In the genomic region with DNA sequence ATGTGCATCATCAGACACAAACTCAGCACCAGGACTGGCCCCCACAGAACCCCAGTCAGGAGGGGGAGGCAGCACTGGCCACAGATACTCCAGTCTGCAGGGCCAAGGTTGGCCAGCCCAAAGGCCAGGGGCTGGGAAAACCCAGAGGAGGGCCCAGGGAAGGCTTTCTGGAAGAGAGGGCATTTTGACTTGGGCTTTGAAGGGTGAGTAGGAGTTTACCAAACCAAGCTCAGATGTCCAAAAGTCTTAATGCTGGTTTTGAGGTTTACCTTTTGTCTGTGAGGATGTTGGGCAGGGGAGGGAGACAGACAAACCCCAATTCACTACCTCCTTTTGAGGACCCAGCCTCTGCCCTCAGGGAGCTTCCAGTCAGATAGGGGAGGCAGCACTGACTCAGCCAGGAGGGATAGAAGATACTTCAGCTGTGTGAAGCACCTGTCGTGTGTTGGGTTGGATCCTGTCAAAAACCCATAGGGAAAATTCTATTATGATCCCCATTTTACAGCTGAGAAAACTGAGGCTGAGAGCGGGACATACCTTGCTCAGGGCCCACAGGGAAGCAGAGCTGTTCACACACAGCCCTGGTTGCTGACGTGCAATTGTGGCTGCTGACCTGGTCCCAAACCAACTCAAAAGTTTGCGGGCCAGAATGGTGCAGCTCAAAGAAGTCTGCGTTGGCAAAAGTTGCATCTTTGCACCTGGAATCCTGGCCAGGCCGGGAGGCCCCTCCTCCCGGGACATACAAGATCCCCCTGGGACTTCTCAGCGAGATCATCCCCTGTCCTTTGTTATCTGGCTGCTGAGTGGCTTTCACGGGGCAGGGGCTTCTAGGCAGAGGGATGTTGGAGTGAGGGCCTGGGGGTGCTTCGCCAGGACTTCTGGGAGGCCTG, we compare ENCODE assay signal across 4 cellular contexts.
TF ChIP-seq lines count a peak whose summit lies in the region.

No MANE protein-coding gene starts in this region.

TF ChIP-seq in SK-N-SH treated with all-trans-retinoic acid at 6 μM for 48 hours, 23 proteins besides CTCF, POLR2A, EP300 and RAD21:
- TF ChIP-seq, protein P1, sequence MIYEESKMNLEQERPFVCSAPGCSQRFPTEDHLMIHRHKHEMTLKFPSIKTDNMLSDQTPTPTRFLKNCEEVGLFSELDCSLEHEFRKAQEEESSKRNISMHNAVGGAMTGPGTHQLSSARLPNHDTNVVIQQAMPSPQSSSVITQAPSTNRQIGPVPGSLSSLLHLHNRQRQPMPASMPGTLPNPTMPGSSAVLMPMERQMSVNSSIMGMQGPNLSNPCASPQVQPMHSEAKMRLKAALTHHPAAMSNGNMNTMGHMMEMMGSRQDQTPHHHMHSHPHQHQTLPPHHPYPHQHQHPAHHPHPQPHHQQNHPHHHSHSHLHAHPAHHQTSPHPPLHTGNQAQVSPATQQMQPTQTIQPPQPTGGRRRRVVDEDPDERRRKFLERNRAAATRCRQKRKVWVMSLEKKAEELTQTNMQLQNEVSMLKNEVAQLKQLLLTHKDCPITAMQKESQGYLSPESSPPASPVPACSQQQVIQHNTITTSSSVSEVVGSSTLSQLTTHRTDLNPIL (CRISPR knock-in tag; IDR thresholded peaks at IDR 0.05; ENCODE audit: low read depth): no peak
- TF ChIP-seq ZFP3 (CRISPR knock-in tag; IDR thresholded peaks at IDR 0.05): peak; percentile 100
TF ChIP-seq in SK-N-SH treated with all-trans-retinoic acid at 6 μM for 48 hours: peak in this region for 1.

TF ChIP-seq in SK-N-SH, 30 proteins besides CTCF, POLR2A, EP300 and RAD21:
- TF ChIP-seq TCF12 (IDR thresholded peaks at IDR 0.05) (no peak), JUND (IDR thresholded peaks at IDR 0.05) (no peak), GABPA (IDR thresholded peaks at IDR 0.05; ENCODE audit: low read depth) (no peak), GATA2 (CRISPR knock-in tag; IDR thresholded peaks at IDR 0.05) (no peak), MEF2A (IDR thresholded peaks at IDR 0.05; ENCODE audit: borderline replicate concordance, low read depth) (no peak), RCOR1 (IDR thresholded peaks at IDR 0.05; ENCODE audit: low read length) (no peak), FOSL2 (IDR thresholded peaks at IDR 0.05; ENCODE audit: borderline replicate concordance, low read depth) (no peak), NFIC (IDR thresholded peaks at IDR 0.05; ENCODE audit: borderline replicate concordance) (no peak), MXI1 (IDR thresholded peaks at IDR 0.05; ENCODE audit: low read depth, low read length) (no peak), EZH2phosphoT487 (IDR thresholded peaks at IDR 0.05; ENCODE audit: borderline replicate concordance, low read depth) (no peak), NRF1 (IDR thresholded peaks at IDR 0.05; ENCODE audit: low read depth, low read length) (no peak), TAF1 (IDR thresholded peaks at IDR 0.05; ENCODE audit: borderline replicate concordance, low read depth, low read length) (no peak)
- TF ChIP-seq, protein P2, sequence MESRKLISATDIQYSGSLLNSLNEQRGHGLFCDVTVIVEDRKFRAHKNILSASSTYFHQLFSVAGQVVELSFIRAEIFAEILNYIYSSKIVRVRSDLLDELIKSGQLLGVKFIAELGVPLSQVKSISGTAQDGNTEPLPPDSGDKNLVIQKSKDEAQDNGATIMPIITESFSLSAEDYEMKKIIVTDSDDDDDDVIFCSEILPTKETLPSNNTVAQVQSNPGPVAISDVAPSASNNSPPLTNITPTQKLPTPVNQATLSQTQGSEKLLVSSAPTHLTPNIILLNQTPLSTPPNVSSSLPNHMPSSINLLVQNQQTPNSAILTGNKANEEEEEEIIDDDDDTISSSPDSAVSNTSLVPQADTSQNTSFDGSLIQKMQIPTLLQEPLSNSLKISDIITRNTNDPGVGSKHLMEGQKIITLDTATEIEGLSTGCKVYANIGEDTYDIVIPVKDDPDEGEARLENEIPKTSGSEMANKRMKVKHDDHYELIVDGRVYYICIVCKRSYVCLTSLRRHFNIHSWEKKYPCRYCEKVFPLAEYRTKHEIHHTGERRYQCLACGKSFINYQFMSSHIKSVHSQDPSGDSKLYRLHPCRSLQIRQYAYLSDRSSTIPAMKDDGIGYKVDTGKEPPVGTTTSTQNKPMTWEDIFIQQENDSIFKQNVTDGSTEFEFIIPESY (IDR thresholded peaks at IDR 0.05; ENCODE audit: borderline replicate concordance, low read depth): no peak
- TF ChIP-seq, protein P3, sequence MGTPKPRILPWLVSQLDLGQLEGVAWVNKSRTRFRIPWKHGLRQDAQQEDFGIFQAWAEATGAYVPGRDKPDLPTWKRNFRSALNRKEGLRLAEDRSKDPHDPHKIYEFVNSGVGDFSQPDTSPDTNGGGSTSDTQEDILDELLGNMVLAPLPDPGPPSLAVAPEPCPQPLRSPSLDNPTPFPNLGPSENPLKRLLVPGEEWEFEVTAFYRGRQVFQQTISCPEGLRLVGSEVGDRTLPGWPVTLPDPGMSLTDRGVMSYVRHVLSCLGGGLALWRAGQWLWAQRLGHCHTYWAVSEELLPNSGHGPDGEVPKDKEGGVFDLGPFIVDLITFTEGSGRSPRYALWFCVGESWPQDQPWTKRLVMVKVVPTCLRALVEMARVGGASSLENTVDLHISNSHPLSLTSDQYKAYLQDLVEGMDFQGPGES (IDR thresholded peaks at IDR 0.05; ENCODE audit: low read depth, low read length): no peak
- TF ChIP-seq, protein P4, sequence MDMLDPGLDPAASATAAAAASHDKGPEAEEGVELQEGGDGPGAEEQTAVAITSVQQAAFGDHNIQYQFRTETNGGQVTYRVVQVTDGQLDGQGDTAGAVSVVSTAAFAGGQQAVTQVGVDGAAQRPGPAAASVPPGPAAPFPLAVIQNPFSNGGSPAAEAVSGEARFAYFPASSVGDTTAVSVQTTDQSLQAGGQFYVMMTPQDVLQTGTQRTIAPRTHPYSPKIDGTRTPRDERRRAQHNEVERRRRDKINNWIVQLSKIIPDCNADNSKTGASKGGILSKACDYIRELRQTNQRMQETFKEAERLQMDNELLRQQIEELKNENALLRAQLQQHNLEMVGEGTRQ (IDR thresholded peaks at IDR 0.05; ENCODE audit: borderline replicate concordance, low read depth, low read length): no peak

TF ChIP-seq in IMR-90, 13 proteins besides CTCF, POLR2A, EP300 and RAD21:
- TF ChIP-seq CEBPB (IDR thresholded peaks at IDR 0.05; ENCODE audit: low read depth, low read length) (no peak), RCOR1 (IDR thresholded peaks at IDR 0.05; ENCODE audit: insufficient replicate concordance, low read length) (no peak), MXI1 (IDR thresholded peaks at IDR 0.05; ENCODE audit: borderline replicate concordance, low read depth, low read length) (no peak)

TF ChIP-seq in H1, 55 proteins besides CTCF, POLR2A, EP300 and RAD21:
- TF ChIP-seq KDM4A (IDR thresholded peaks at IDR 0.05; ENCODE audit: low read depth, low read length, severe bottlenecking): no peak
- TF ChIP-seq KDM1A (IDR thresholded peaks at IDR 0.05; ENCODE audit: borderline replicate concordance, low read length): peak; percentile 83; the same call in 1 of the 2 replicates
- no peak for TF ChIP-seq RBBP5 (IDR thresholded peaks at IDR 0.05; ENCODE audit: borderline replicate concordance, low read depth, low read length)
- no peak for TF ChIP-seq SP2 (IDR thresholded peaks at IDR 0.05; ENCODE audit: low read length)
